ENCODE assay signal across 26 cellular contexts in genomic region chr15:91879148-91879547, GRCh38.
"Had no signal": no experiment of that assay in that cellular context is flagged by ENCODE, and none has a peak within 500 bp of the region (broad histone marks: within the 10 kb centered on the region; RNA-seq: fewer than 3 reads in every experiment).

No MANE protein-coding gene starts in this region.

- H3K27ac Mint-ChIP-seq: mesothelial cell of epicardium; naive B cell; natural killer cell; nephron progenitor cell; stimulated activated naive B cell treated with anti-CD40 and anti-IgM and Interleukin-4, amounts not matched to agents 10 μg/mL and 1 μg/mL and 100 μg/mL, for 72 hours had no signal

- H3K9me3 ChIP-seq: left ventricle myocardium inferior, ovary, prostate gland, stomach, testis, thyroid gland, transverse colon, upper lobe of left lung, vagina had no signal

- H3K36me3 ChIP-seq: left ventricle myocardium inferior, ovary, prostate gland, stomach, thyroid gland, transverse colon, upper lobe of left lung, vagina had no signal

- H3K4me1 Mint-ChIP-seq: mesothelial cell of epicardium; naive B cell; stimulated activated naive B cell treated with anti-CD40 and anti-IgM and Interleukin-4, amounts not matched to agents 10 μg/mL and 1 μg/mL and 100 μg/mL, for 72 hours had no signal

- DNase-seq: hypothalamus; islet precursor cell; left ventricle myocardium inferior; mesendoderm; naive B cell; natural killer cell; nephron progenitor cell; ovary; retina; right cardiac atrium; stimulated activated CD4-positive, alpha-beta T cell treated with anti-CD3 and anti-CD28 coated beads, Interleukin-12 subunit alpha, Interleukin-12 subunit beta, amount 100 ng/mL, for 4 hours; stimulated activated CD4-positive, alpha-beta T cell treated with anti-CD3 and anti-CD28 coated beads, Interleukin-15, amount 100 ng/mL, for 24 hours; stimulated activated CD4-positive, alpha-beta T cell treated with anti-CD3 and anti-CD28 coated beads, Interleukin-2, amount 100 ng/mL, for 24 hours; stimulated activated CD4-positive, alpha-beta T cell treated with anti-CD3 and anti-CD28 coated beads, Interleukin-4, amount 100 ng/mL, for 1 hour; stimulated activated naive B cell treated with anti-CD40 and anti-IgM and Interleukin-4, amounts not matched to agents 10 μg/mL and 1 μg/mL and 100 μg/mL, for 72 hours; stimulated activated naive CD8-positive, alpha-beta T cell treated with anti-CD3 and anti-CD28 coated beads, Interleukin-15, Interleukin-2, amounts not matched to agents 100 U/mL and 50 U/mL, for 24 hours; stomach; testis; thyroid gland; transverse colon; upper lobe of left lung had no signal

- H3K27ac ChIP-seq: left ventricle myocardium inferior, ovary, prostate gland, skin epidermis, stomach, testis, thyroid gland, transverse colon, upper lobe of left lung, vagina had no signal

- H3K36me3 Mint-ChIP-seq: mesothelial cell of epicardium, naive B cell, natural killer cell had no signal

- H3K4me3 Mint-ChIP-seq: mesothelial cell of epicardium; naive B cell; natural killer cell; nephron progenitor cell; stimulated activated naive B cell treated with anti-CD40 and anti-IgM and Interleukin-4, amounts not matched to agents 10 μg/mL and 1 μg/mL and 100 μg/mL, for 72 hours had no signal

- H3K4me3 ChIP-seq: left ventricle myocardium inferior, lung, ovary, prostate gland, skin epidermis, stomach, testis, thyroid gland, transverse colon, upper lobe of left lung, vagina had no signal

- H3K9me3 Mint-ChIP-seq: mesothelial cell of epicardium, natural killer cell, nephron progenitor cell had no signal

- H3K27me3 ChIP-seq: ovary, stomach, testis, thyroid gland, transverse colon, upper lobe of left lung, vagina had no signal

- H3K4me1 ChIP-seq: prostate gland, testis, transverse colon, vagina had no signal
